Comparison of ENCODE assay signal across 8 cellular contexts in the genomic region with DNA sequence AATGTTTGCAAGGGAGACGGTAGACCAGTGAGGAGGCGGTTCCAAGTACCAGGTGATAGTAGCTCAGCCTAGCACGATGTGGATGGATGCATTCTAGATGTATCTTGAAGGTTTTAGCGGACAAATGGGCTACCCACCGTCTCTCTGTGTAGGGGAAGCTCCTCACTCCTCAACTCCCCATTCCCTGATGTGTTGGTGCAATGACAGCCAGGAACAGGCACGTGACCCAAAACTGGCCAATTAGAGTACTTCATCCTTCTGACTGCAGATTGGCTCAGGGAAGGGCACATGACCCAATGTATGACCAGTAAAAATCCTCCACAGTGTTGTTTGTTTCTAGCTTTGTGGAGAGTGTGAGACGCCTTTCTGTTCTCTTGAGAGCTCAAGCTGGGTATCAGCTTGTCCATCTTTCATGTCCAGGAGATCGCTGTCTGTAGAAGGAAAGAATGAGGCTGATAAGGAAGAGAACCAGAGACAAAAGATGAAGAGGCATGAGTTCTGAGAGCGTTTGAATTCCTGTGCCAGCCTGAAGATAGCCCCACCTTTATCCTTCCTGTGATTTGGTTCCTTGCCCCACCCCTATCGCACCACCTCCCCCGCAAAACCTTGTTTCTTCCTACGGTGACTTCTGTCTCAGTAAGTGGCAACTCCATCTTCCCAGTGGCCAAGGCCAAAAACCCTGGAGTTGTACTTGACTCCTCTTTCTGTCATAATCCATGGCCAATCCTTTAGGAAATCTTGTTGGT. TPM values are rescaled to one million over a fixed set of nuclear protein-coding genes. Genes with fewer than 3 reads are reported as not detected.
DNase-seq lines count a peak whose midpoint lies in the region; ATAC-seq, FAIRE-seq and TF ChIP-seq lines count a peak whose summit lies in the region.

No MANE protein-coding gene starts in this region.

- peaks cover 10% of the 10 kb centered on the region for H3F3A ChIP-seq in GM23338 (replicated peaks; ENCODE audit: low read depth)

- peak overlapping the region; percentile 75 for H3K4me2 ChIP-seq in GM23338

- H3K4me1 Mint-ChIP-seq in GM23338, result peaks cover 7% of the 10 kb centered on the region

- peaks cover 9% of the 10 kb centered on the region for H3K4me1 ChIP-seq in GM23338 (ENCODE audit: insufficient read depth)

- H3K4me3 Mint-ChIP-seq in GM23338, result no peak overlapping the region

- TF ChIP-seq CTCF in GM23338 (conservative IDR thresholded peaks at IDR 0.05; ENCODE audit: low read depth in 2 of 2) (no peak), dorsolateral prefrontal cortex (IDR thresholded peaks at IDR 0.05 in 54 of 56, conservative IDR thresholded peaks at IDR 0.05 in 2 of 56; ENCODE audit: low read depth in 1 of 56, partially characterized antibody in 56 of 56) (peak in 11 of 56 donors; percentile 6 to 23 (median 12))

- H4K20me1 ChIP-seq in GM23338 (replicated peaks; ENCODE audit: insufficient read depth), result no peaks in the 10 kb centered on the region

- peak; percentile 79 for DNase-seq in CMK (ENCODE audit: low read depth)
- DNase-seq in GM23338 (ENCODE audit: low spot score), result peak; percentile 97
- peak; percentile 77 to 93 for DNase-seq in NCI-H2081 (lab: John Stamatoyannopoulos, UW)
- peak; percentile 70 to 98 (median 92) for DNase-seq in dorsolateral prefrontal cortex
- peak; percentile 85 for DNase-seq in kidney glomerular epithelial cell (lab: John Stamatoyannopoulos, UW)
- DNase-seq in stimulated activated CD4-positive, alpha-beta T cell treated with anti-CD3 and anti-CD28 coated beads, Interleukin-1b, Interleukin-23, amount 100 ng/mL, for 48 hours, result peak; percentile 68
- DNase-seq in NK-92 treated with Interleukin-12 subunit alpha and Interleukin-12 subunit beta, amount 100 ng/mL, for 24 hours (lab: John Stamatoyannopoulos, UW), result no peak

- no peaks in the 10 kb centered on the region for H3K9me3 Mint-ChIP-seq in GM23338

- H3K27me3 ChIP-seq in GM23338 (ENCODE audit: insufficient read depth) (peaks cover 13% of the 10 kb centered on the region), dorsolateral prefrontal cortex (no peaks in the 10 kb centered on the region)

- intact Hi-C loops in dorsolateral prefrontal cortex (cut with DNase I), result loop anchor here in 1 of 2 donors (5.0 kb wide), 1 partner anchor 40 kb away; a partner anchor contains a TSS

- H3K27ac ChIP-seq in GM23338 (ENCODE audit: low read depth) (peak overlapping the region; percentile 9), dorsolateral prefrontal cortex (peak overlapping the region; percentile 73 to 99 (median 97))

- peak; percentile 84 for FAIRE-seq in TTC549 (lab: Jason Lieb, UNC)

- no peaks in the 10 kb centered on the region for H3K36me3 ChIP-seq in GM23338 (ENCODE audit: insufficient read depth)

- peaks cover 11% of the 10 kb centered on the region for H3K27me3 Mint-ChIP-seq in GM23338 (ENCODE audit: insufficient read depth, low read depth, poor library complexity)

- ATAC-seq in GM23338, result peak; percentile 53

- H3K27ac Mint-ChIP-seq in GM23338, result no peak overlapping the region

- no peak overlapping the region for H2AFZ ChIP-seq in GM23338

- H3K9me2 ChIP-seq in GM23338 (ENCODE audit: insufficient read depth), result no peaks in the 10 kb centered on the region

- H3K4me3 ChIP-seq in GM23338 (peak overlapping the region; percentile 34), dorsolateral prefrontal cortex (peak overlapping the region; percentile 5 to 74 (median 56))

- no peaks in the 10 kb centered on the region; the same call in 2 of the 3 replicates for H3K36me3 Mint-ChIP-seq in GM23338 (ENCODE audit: low read depth)

- H3K79me2 ChIP-seq in GM23338 (replicated peaks; ENCODE audit: insufficient read depth), result no peaks in the 10 kb centered on the region

TF ChIP-seq in GM23338, 12 proteins besides CTCF, POLR2A, EP300 and RAD21:
- TF ChIP-seq JUNB (IDR thresholded peaks at IDR 0.05; ENCODE audit: unreplicated experiment) (no peak), EZH2 (IDR thresholded peaks at IDR 0.05; ENCODE audit: low read depth, unreplicated experiment) (no peak), ZNF331 (CRISPR knock-in tag; IDR thresholded peaks at IDR 0.05; ENCODE audit: low read depth) (no peak), POLR2AphosphoS5 (IDR thresholded peaks at IDR 0.05; ENCODE audit: low read depth) (peak; percentile 91), CREB1 (CRISPR knock-in tag; IDR thresholded peaks at IDR 0.05; ENCODE audit: low read depth) (no peak), NANOG (IDR thresholded peaks at IDR 0.05; ENCODE audit: borderline replicate concordance) (no peak)
- TF ChIP-seq, protein P1, sequence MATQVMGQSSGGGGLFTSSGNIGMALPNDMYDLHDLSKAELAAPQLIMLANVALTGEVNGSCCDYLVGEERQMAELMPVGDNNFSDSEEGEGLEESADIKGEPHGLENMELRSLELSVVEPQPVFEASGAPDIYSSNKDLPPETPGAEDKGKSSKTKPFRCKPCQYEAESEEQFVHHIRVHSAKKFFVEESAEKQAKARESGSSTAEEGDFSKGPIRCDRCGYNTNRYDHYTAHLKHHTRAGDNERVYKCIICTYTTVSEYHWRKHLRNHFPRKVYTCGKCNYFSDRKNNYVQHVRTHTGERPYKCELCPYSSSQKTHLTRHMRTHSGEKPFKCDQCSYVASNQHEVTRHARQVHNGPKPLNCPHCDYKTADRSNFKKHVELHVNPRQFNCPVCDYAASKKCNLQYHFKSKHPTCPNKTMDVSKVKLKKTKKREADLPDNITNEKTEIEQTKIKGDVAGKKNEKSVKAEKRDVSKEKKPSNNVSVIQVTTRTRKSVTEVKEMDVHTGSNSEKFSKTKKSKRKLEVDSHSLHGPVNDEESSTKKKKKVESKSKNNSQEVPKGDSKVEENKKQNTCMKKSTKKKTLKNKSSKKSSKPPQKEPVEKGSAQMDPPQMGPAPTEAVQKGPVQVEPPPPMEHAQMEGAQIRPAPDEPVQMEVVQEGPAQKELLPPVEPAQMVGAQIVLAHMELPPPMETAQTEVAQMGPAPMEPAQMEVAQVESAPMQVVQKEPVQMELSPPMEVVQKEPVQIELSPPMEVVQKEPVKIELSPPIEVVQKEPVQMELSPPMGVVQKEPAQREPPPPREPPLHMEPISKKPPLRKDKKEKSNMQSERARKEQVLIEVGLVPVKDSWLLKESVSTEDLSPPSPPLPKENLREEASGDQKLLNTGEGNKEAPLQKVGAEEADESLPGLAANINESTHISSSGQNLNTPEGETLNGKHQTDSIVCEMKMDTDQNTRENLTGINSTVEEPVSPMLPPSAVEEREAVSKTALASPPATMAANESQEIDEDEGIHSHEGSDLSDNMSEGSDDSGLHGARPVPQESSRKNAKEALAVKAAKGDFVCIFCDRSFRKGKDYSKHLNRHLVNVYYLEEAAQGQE (IDR thresholded peaks at IDR 0.05; ENCODE audit: unreplicated experiment), result no peak
- TF ChIP-seq, protein P2, sequence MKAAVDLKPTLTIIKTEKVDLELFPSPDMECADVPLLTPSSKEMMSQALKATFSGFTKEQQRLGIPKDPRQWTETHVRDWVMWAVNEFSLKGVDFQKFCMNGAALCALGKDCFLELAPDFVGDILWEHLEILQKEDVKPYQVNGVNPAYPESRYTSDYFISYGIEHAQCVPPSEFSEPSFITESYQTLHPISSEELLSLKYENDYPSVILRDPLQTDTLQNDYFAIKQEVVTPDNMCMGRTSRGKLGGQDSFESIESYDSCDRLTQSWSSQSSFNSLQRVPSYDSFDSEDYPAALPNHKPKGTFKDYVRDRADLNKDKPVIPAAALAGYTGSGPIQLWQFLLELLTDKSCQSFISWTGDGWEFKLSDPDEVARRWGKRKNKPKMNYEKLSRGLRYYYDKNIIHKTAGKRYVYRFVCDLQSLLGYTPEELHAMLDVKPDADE (IDR thresholded peaks at IDR 0.05), result no peak

RNA-seq across cellular contexts. Expression of a gene that starts 2.3 kb away (rescaled TPM):
- total RNA-seq in GM23338 (2014; rRNA removed; shearing (Covaris generic)), result 3.9 and 7.1 TPM in 2 replicates
- polyA plus RNA-seq in GM23338 (2016; fragmentation: Nextera tagmentation; extraction: Ambion mirVana), result 1.8 and 2.1 TPM in 2 replicates
- 10 to 100 TPM in 5 of 120 experiments, 1 to 10 TPM in 115; 5.2 to 10.9 (median 8.0) TPM for total RNA-seq in dorsolateral prefrontal cortex

RNA-seq across cellular contexts. Expression of a gene that starts 16.1 kb away (rescaled TPM):
- 11.0 and 20.4 TPM in 2 replicates for total RNA-seq in GM23338 (2014; rRNA removed; shearing (Covaris generic))
- polyA plus RNA-seq in GM23338 (2016; fragmentation: Nextera tagmentation; extraction: Ambion mirVana), result 10.8 and 16.3 TPM in 2 replicates
- total RNA-seq in dorsolateral prefrontal cortex, result 10 to 100 TPM in 119 of 120 experiments, 1 to 10 TPM in 1; 9.1 to 25.9 (median 17.1) TPM

RNA-seq across cellular contexts. Expression of a gene that starts 18.1 kb away (rescaled TPM):
- 128 and 135 TPM in 2 replicates for total RNA-seq in GM23338 (2014; rRNA removed; shearing (Covaris generic))
- polyA plus RNA-seq in GM23338 (2016; fragmentation: Nextera tagmentation; extraction: Ambion mirVana), result 202 and 212 TPM in 2 replicates
- total RNA-seq in dorsolateral prefrontal cortex, result 1 to 10 TPM in 8 of 120 experiments, under 1 TPM in 4, not detected in 108; 0.75 to 3.8 (median 1.2) TPM

RNA-seq across cellular contexts. Expression of a gene that starts 29.5 kb away (rescaled TPM):
- 6.9 and 9.8 TPM in 2 replicates for total RNA-seq in GM23338 (2014; rRNA removed; shearing (Covaris generic))
- polyA plus RNA-seq in GM23338 (2016; fragmentation: Nextera tagmentation; extraction: Ambion mirVana), result 25.4 and 32.3 TPM in 2 replicates
- 100 to 1,000 TPM; 264 to 763 (median 490) TPM for total RNA-seq in dorsolateral prefrontal cortex

RNA-seq across cellular contexts. Expression of a gene that starts 40.0 kb away (rescaled TPM):
- 36.1 and 40.5 TPM in 2 replicates for total RNA-seq in GM23338 (2014; rRNA removed; shearing (Covaris generic))
- 12.2 and 12.4 TPM in 2 replicates for polyA plus RNA-seq in GM23338 (2016; fragmentation: Nextera tagmentation; extraction: Ambion mirVana)
- total RNA-seq in dorsolateral prefrontal cortex, result 100 to 1,000 TPM in 74 of 120 experiments, 10 to 100 TPM in 46; 46.9 to 218 (median 112) TPM

Comparison
In these comparisons a context has a peak if more than half of its experiments do, and no peak if none do; other contexts are left out.
1. RNA of a gene that starts 18.1 kb away (total RNA-seq): 128 to 135 TPM in GM23338; 0.75 to 3.8 TPM in dorsolateral prefrontal cortex; every median in the first group is over 10 times any median in the second.